In genomic region chr3:101474841-101475552, GRCh38 we compare ENCODE assay signal across 3 cellular contexts.
A peak's percentile ranks its signal among the peaks of the same experiment; 100 is the strongest.
TF ChIP-seq lines count a peak whose summit lies in the region.

No MANE protein-coding gene starts in this region.

TF ChIP-seq in HEK293, 187 proteins besides CTCF, POLR2A, EP300 and RAD21:
- TF ChIP-seq ZNF146 (tag by site-specific recombination; IDR thresholded peaks at IDR 0.05) = peak; percentile 37; the same call in 1 of the 2 replicates

TF ChIP-seq in SK-N-SH treated with all-trans-retinoic acid at 6 μM for 48 hours, 23 proteins besides CTCF, POLR2A, EP300 and RAD21:
- TF ChIP-seq ZNF8 (CRISPR knock-in tag; IDR thresholded peaks at IDR 0.05) = peak; percentile 62; the same call in 1 of the 2 replicates

TF ChIP-seq in K562, 482 proteins besides CTCF, POLR2A, EP300 and RAD21:
- TF ChIP-seq ZNF146 (CRISPR knock-in tag; IDR thresholded peaks at IDR 0.05; ENCODE audit: unreplicated experiment) = peak; percentile 67
TF ChIP-seq in K562: peak in this region for 1; not testable (repeated sequence) for 481.
